In the genomic region with DNA sequence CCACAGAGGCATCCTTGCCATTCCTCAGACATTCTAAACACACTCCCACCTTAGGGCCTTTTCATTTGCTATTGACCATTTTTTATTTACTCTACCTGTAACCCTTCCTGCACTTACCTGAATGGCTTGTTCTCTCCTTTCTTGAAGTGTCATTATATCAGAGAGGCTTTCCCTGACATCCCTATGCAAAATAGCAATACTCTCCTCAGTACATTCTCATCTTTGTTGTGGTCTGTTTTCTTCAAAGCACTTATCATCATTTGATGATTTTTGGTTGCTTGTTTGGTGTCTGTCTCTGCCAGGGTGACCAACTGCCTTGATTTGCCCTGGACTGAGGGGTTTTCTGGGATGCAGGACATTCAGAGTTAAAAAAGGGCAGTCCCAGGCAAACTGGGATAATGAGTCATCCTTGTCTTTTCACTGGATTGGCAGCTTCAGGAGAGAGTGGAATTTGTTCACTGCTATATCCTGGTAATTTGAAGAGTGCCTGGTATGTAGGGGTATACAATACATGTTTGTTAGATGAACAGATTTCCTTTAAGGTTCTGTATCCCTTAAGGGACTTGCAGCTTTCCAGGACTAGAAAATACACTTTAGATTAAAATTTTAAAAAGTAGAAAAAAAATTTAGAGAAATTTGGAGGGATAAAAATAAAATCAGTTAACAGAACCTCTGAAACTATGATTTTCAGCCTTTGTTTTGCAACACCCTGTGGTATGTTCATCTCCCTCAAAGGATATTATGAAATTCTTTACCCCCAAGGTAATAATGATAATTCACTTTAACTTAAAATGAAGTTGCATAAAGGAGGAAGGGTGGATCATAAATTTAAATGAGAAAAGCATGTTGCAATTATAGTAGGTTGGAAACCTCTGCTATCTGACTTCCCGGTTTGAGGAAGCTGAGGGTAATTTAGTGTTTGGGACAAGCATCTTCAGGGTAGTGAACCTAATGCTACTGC, we compare ENCODE assay signal across 10 cellular contexts.
DNase-seq lines count a peak whose midpoint lies in the region; ATAC-seq and TF ChIP-seq lines count a peak whose summit lies in the region.
"Had no signal": no experiment of that assay in that cellular context is flagged by ENCODE, and none has a peak within 500 bp of the region (broad histone marks: within the 10 kb centered on the region; RNA-seq: fewer than 3 reads in every experiment).

No MANE protein-coding gene starts in this region.

- TF ChIP-seq CTCF in heart right ventricle (IDR thresholded peaks at IDR 0.05) (no peak), foreskin fibroblast (IDR thresholded peaks at IDR 0.05; ENCODE audit: low read depth, low read length) (no peak), uterus (IDR thresholded peaks at IDR 0.05) (no peak), endothelial cell (IDR thresholded peaks at IDR 0.05; ENCODE audit: unreplicated experiment) (no peak)

- H3K27ac ChIP-seq in heart right ventricle (no peak overlapping the region), uterus (peak overlapping the region; percentile 64 to 69)

- H3K4me1 Mint-ChIP-seq in endothelial cell (ENCODE audit: unreplicated experiment), result peaks cover 4% of the 10 kb centered on the region

- H3K27me3 Mint-ChIP-seq in endothelial cell (ENCODE audit: unreplicated experiment), result no peaks in the 10 kb centered on the region
- H3K27me3 Mint-ChIP-seq: stimulated activated naive B cell treated with anti-CD40 and anti-IgM and Interleukin-4, amounts not matched to agents 10 μg/mL and 1 μg/mL and 100 μg/mL, for 72 hours had no signal

- H3K36me3 Mint-ChIP-seq in endothelial cell (ENCODE audit: low read depth, unreplicated experiment), result peaks cover 6% of the 10 kb centered on the region

- intact Hi-C loops in heart right ventricle (cut with DNase I), result no loop called here
- intact Hi-C loops in Right ventricle myocardium superior (cut with DNase I), result no loop called here
- intact Hi-C loops in uterus (cut with DNase I; ENCODE audit: low total_unique reads), result no loop called here

- H3K4me1 ChIP-seq in heart right ventricle, result peaks cover 0 to 51% (median 16%) of the 10 kb centered on the region in 9 donors
- H3K4me1 ChIP-seq in uterus, result peaks cover 0 to 10% of the 10 kb centered on the region in 2 donors

- no peak for DNase-seq in heart right ventricle
- no peak for DNase-seq in Right ventricle myocardium superior
- peak; percentile 88 for DNase-seq in SIG-M5 treated with dmso at 0.1 percent for 504 hours (lab: John Stamatoyannopoulos, UW; ENCODE audit: unreplicated experiment)
- DNase-seq in foreskin fibroblast, result peak; percentile 58 to 75
- DNase-seq in uterus, result no peak
- DNase-seq in endothelial cell (ENCODE audit: low spot score), result no peak
- DNase-seq: activated naive CD4-positive, alpha-beta T cell treated with anti-CD3 and anti-CD28 coated beads, Interleukin-2, amount 50 U/mL, for 16 hours; stimulated activated naive B cell treated with anti-CD40 and anti-IgM and Interleukin-4, amounts not matched to agents 10 μg/mL and 1 μg/mL and 100 μg/mL, for 72 hours had no signal

- TF ChIP-seq POLR2A in uterus (IDR thresholded peaks at IDR 0.05), result no peak

- H3K4me3 ChIP-seq in heart right ventricle, result no peak overlapping the region
- no peak overlapping the region for H3K4me3 ChIP-seq in foreskin fibroblast (ENCODE audit: low read depth in 1 of 2, low read length in 2 of 2)
- no peak overlapping the region for H3K4me3 ChIP-seq in uterus

- ATAC-seq in heart right ventricle (peak in 5 of 8 donors; percentile 34 to 74 (median 55)), Right ventricle myocardium superior (ENCODE audit: poor library complexity) (no peak), GM19463 (IDR thresholded peaks at IDR 0.05; ENCODE audit: unreplicated experiment) (no peak), GM19455 (IDR thresholded peaks at IDR 0.05; ENCODE audit: unreplicated experiment) (no peak)
- ATAC-seq: stimulated activated naive B cell treated with anti-CD40 and anti-IgM and Interleukin-4, amounts not matched to agents 10 μg/mL and 1 μg/mL and 100 μg/mL, for 72 hours had no signal

- H3K27ac Mint-ChIP-seq in endothelial cell (ENCODE audit: unreplicated experiment), result no peak overlapping the region
- H3K27ac Mint-ChIP-seq: stimulated activated naive B cell treated with anti-CD40 and anti-IgM and Interleukin-4, amounts not matched to agents 10 μg/mL and 1 μg/mL and 100 μg/mL, for 72 hours had no signal

- 62 to 69% methylated on average over 1 of the region's 1 CpG for WGBS in heart right ventricle, 2 donors

- H3K9me3 Mint-ChIP-seq in endothelial cell (ENCODE audit: unreplicated experiment), result no peaks in the 10 kb centered on the region

- no peak overlapping the region for H3K4me3 Mint-ChIP-seq in endothelial cell (ENCODE audit: unreplicated experiment)
- H3K4me3 Mint-ChIP-seq: stimulated activated naive B cell treated with anti-CD40 and anti-IgM and Interleukin-4, amounts not matched to agents 10 μg/mL and 1 μg/mL and 100 μg/mL, for 72 hours had no signal

- no peaks in the 10 kb centered on the region for H3K9me3 ChIP-seq in heart right ventricle
- H3K9me3 ChIP-seq in uterus, result no peaks in the 10 kb centered on the region

- no peaks in the 10 kb centered on the region for H3K36me3 ChIP-seq in heart right ventricle
- no peaks in the 10 kb centered on the region for H3K36me3 ChIP-seq in uterus

- H3K27me3 ChIP-seq in heart right ventricle, result no peaks in the 10 kb centered on the region
- H3K27me3 ChIP-seq in uterus, result no peaks in the 10 kb centered on the region

Comparison
In these comparisons a context has a peak if more than half of its experiments do, and no peak if none do; other contexts are left out.
1. ATAC-seq: peak in heart right ventricle (5 of 8); none in Right ventricle myocardium superior (single experiment), GM19463 (single experiment) and GM19455 (single experiment).
2. DNase-seq: peak in SIG-M5 treated with dmso at 0.1 percent for 504 hours (single experiment) and foreskin fibroblast (2 of 2); none in heart right ventricle (0 of 2), Right ventricle myocardium superior (single experiment), uterus (0 of 2) and endothelial cell (single experiment).
3. H3K27ac ChIP-seq: peak in uterus (2 of 2); none in heart right ventricle (0 of 10).